In genomic region chr6:26199057-26199772, GRCh38 we compare ENCODE assay signal across 1 cellular context.
A peak's percentile ranks its signal among the peaks of the same experiment; 100 is the strongest.
TF ChIP-seq lines count a peak whose summit lies in the region.

No MANE protein-coding gene starts in this region.

TF ChIP-seq in HepG2, 621 proteins besides CTCF, POLR2A, EP300 and RAD21 (continued from another document):
- TF ChIP-seq ZNF691 (CRISPR knock-in tag; IDR thresholded peaks at IDR 0.05; ENCODE audit: borderline replicate concordance, low read depth) (no peak), ZNF772 (CRISPR knock-in tag; IDR thresholded peaks at IDR 0.05) (peak; percentile 55; the same call in 1 of the 2 replicates), GRHL1 (CRISPR knock-in tag; conservative IDR thresholded peaks at IDR 0.05) (no peak), LBX2 (CRISPR knock-in tag; IDR thresholded peaks at IDR 0.05; ENCODE audit: borderline replicate concordance) (peak; percentile 36; the same call in 1 of the 2 replicates), MBNL3 (CRISPR knock-in tag; conservative IDR thresholded peaks at IDR 0.05) (no peak), YEATS2 (CRISPR knock-in tag; IDR thresholded peaks at IDR 0.05; ENCODE audit: borderline replicate concordance) (no peak), ZNF547 (CRISPR knock-in tag; IDR thresholded peaks at IDR 0.05) (no peak), RAD51 (IDR thresholded peaks at IDR 0.05; ENCODE audit: borderline replicate concordance) (no peak), TBX2 (CRISPR knock-in tag; IDR thresholded peaks at IDR 0.05; ENCODE audit: borderline replicate concordance) (peak; percentile 33; the same call in 1 of the 2 replicates), HNRNPLL (IDR thresholded peaks at IDR 0.05; ENCODE audit: low read depth, low read length, poor library complexity, severe bottlenecking) (peak; percentile 96), TOPORS (CRISPR knock-in tag; IDR thresholded peaks at IDR 0.05) (no peak), SPEN (CRISPR knock-in tag; IDR thresholded peaks at IDR 0.05; ENCODE audit: low read depth) (peak; percentile 73; the same call in 1 of the 2 replicates), ETV5 (CRISPR knock-in tag; IDR thresholded peaks at IDR 0.05; ENCODE audit: borderline replicate concordance) (no peak; the same call in 1 of the 2 replicates), POLR2AphosphoS5 (IDR thresholded peaks at IDR 0.05; ENCODE audit: low read depth, low read length) (peak; percentile 90), ZNF317 (CRISPR knock-in tag; IDR thresholded peaks at IDR 0.05) (peak; percentile 84), BORCS8-MEF2B (CRISPR knock-in tag; IDR thresholded peaks at IDR 0.05) (peak; percentile 84; the same call in 1 of the 2 replicates), ELF4 (CRISPR knock-in tag; IDR thresholded peaks at IDR 0.05; ENCODE audit: borderline replicate concordance) (no peak), RERE (CRISPR knock-in tag; IDR thresholded peaks at IDR 0.05; ENCODE audit: low read depth) (peak; percentile 47; the same call in 1 of the 2 replicates), XBP1 (CRISPR knock-in tag; IDR thresholded peaks at IDR 0.05) (no peak)
- TF ChIP-seq, protein P1, sequence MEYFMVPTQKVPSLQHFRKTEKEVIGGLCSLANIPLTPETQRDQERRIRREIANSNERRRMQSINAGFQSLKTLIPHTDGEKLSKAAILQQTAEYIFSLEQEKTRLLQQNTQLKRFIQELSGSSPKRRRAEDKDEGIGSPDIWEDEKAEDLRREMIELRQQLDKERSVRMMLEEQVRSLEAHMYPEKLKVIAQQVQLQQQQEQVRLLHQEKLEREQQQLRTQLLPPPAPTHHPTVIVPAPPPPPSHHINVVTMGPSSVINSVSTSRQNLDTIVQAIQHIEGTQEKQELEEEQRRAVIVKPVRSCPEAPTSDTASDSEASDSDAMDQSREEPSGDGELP (IDR thresholded peaks at IDR 0.05; ENCODE audit: borderline replicate concordance, low read depth) = peak; percentile 48; the same call in 1 of the 2 replicates
- TF ChIP-seq, protein P2, sequence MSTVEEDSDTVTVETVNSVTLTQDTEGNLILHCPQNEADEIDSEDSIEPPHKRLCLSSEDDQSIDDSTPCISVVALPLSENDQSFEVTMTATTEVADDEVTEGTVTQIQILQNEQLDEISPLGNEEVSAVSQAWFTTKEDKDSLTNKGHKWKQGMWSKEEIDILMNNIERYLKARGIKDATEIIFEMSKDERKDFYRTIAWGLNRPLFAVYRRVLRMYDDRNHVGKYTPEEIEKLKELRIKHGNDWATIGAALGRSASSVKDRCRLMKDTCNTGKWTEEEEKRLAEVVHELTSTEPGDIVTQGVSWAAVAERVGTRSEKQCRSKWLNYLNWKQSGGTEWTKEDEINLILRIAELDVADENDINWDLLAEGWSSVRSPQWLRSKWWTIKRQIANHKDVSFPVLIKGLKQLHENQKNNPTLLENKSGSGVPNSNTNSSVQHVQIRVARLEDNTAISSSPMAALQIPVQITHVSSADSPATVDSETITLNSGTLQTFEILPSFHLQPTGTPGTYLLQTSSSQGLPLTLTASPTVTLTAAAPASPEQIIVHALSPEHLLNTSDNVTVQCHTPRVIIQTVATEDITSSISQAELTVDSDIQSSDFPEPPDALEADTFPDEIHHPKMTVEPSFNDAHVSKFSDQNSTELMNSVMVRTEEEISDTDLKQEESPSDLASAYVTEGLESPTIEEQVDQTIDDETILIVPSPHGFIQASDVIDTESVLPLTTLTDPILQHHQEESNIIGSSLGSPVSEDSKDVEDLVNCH (CRISPR knock-in tag; IDR thresholded peaks at IDR 0.05) = no peak
- TF ChIP-seq, protein P3, sequence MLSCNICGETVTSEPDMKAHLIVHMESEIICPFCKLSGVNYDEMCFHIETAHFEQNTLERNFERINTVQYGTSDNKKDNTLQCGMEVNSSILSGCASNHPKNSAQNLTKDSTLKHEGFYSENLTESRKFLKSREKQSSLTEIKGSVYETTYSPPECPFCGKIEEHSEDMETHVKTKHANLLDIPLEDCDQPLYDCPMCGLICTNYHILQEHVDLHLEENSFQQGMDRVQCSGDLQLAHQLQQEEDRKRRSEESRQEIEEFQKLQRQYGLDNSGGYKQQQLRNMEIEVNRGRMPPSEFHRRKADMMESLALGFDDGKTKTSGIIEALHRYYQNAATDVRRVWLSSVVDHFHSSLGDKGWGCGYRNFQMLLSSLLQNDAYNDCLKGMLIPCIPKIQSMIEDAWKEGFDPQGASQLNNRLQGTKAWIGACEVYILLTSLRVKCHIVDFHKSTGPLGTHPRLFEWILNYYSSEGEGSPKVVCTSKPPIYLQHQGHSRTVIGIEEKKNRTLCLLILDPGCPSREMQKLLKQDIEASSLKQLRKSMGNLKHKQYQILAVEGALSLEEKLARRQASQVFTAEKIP (CRISPR knock-in tag; IDR thresholded peaks at IDR 0.05; ENCODE audit: borderline replicate concordance) = no peak
- TF ChIP-seq, protein P4, sequence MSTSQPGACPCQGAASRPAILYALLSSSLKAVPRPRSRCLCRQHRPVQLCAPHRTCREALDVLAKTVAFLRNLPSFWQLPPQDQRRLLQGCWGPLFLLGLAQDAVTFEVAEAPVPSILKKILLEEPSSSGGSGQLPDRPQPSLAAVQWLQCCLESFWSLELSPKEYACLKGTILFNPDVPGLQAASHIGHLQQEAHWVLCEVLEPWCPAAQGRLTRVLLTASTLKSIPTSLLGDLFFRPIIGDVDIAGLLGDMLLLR (CRISPR knock-in tag; IDR thresholded peaks at IDR 0.05) = no peak
